In genomic region chr11:117319214-117319840, GRCh38 we compare ENCODE assay signal across 1 cellular context.
A peak's percentile ranks its signal among the peaks of the same experiment; 100 is the strongest.
TF ChIP-seq lines count a peak whose summit lies in the region.

No MANE protein-coding gene starts in this region.

TF ChIP-seq in HepG2, 621 proteins besides CTCF, POLR2A, EP300 and RAD21:
- TF ChIP-seq ZNF33A (CRISPR knock-in tag; IDR thresholded peaks at IDR 0.05; ENCODE audit: borderline replicate concordance), result no peak
- TF ChIP-seq SOX6 (IDR thresholded peaks at IDR 0.05), result no peak
- TF ChIP-seq SOX6 (CRISPR knock-in tag; IDR thresholded peaks at IDR 0.05), result peak; percentile 33; the same call in 1 of the 2 replicates
- 0 out of 2 replicates have a peak, but pooled peaks have one; percentile 26 for TF ChIP-seq FOXJ3 (CRISPR knock-in tag; IDR thresholded peaks at IDR 0.05; ENCODE audit: borderline replicate concordance)
- TF ChIP-seq SOX5 (CRISPR knock-in tag; IDR thresholded peaks at IDR 0.05; ENCODE audit: borderline replicate concordance), result peak; percentile 78; the same call in 1 of the 2 replicates
- TF ChIP-seq, protein P1, sequence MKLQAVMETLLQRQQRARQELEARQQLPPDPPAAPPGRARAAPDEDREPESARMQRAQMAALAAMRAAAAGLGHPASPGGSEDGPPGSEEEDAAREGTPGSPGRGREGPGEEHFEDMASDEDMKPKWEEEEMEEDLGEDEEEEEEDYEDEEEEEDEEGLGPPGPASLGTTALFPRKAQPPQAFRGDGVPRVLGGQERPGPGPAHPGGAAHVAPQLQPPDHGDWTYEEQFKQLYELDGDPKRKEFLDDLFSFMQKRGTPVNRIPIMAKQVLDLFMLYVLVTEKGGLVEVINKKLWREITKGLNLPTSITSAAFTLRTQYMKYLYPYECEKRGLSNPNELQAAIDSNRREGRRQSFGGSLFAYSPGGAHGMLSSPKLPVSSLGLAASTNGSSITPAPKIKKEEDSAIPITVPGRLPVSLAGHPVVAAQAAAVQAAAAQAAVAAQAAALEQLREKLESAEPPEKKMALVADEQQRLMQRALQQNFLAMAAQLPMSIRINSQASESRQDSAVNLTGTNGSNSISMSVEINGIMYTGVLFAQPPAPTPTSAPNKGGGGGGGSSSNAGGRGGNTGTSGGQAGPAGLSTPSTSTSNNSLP (IDR thresholded peaks at IDR 0.05; ENCODE audit: low read depth, low read length), result peak; percentile 52; the same call in 1 of the 2 replicates
- TF ChIP-seq TBX3 (IDR thresholded peaks at IDR 0.05; ENCODE audit: borderline replicate concordance), result peak; percentile 48; the same call in 1 of the 2 replicates
- TF ChIP-seq STAT5B (CRISPR knock-in tag; IDR thresholded peaks at IDR 0.05), result no peak
- no peak for TF ChIP-seq KDM3A (CRISPR knock-in tag; IDR thresholded peaks at IDR 0.05; ENCODE audit: low read depth)
- TF ChIP-seq SOX13 (IDR thresholded peaks at IDR 0.05), result no peak
- peak in 1 of 2 experiments; percentile 83; a peak in 2 of 4 replicates for TF ChIP-seq SOX13 (CRISPR knock-in tag; conservative IDR thresholded peaks at IDR 0.05 in 1 of 2, IDR thresholded peaks at IDR 0.05 in 1 of 2)
- no peak for TF ChIP-seq ZFP1 (CRISPR knock-in tag; IDR thresholded peaks at IDR 0.05)
- no peak for TF ChIP-seq MED1 (CRISPR knock-in tag; IDR thresholded peaks at IDR 0.05)
- TF ChIP-seq, protein P2, sequence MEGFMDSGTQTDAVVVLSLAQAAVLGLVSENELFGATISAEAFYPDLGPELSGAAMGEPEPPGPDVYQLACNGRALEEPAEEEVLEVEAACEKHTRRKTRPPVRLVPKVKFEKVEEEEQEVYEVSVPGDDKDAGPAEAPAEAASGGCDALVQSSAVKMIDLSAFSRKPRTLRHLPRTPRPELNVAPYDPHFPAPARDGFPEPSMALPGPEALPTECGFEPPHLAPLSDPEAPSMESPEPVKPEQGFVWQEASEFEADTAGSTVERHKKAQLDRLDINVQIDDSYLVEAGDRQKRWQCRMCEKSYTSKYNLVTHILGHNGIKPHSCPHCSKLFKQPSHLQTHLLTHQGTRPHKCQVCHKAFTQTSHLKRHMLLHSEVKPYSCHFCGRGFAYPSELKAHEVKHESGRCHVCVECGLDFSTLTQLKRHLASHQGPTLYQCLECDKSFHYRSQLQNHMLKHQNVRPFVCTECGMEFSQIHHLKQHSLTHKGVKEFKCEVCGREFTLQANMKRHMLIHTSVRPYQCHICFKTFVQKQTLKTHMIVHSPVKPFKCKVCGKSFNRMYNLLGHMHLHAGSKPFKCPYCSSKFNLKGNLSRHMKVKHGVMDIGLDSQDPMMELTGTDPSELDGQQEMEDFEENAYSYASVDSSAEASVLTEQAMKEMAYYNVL (CRISPR knock-in tag; IDR thresholded peaks at IDR 0.05; ENCODE audit: borderline replicate concordance), result 0 out of 2 replicates have a peak, but pooled peaks have one; percentile 21
- peak; percentile 7; the same call in 1 of the 2 replicates for TF ChIP-seq ONECUT2 (CRISPR knock-in tag; IDR thresholded peaks at IDR 0.05)
- TF ChIP-seq FOXP1 (IDR thresholded peaks at IDR 0.05), result no peak; the same call in 1 of the 2 replicates
- TF ChIP-seq FOXP1 (CRISPR knock-in tag; IDR thresholded peaks at IDR 0.05), result peak; percentile 39; the same call in 1 of the 2 replicates
- TF ChIP-seq, protein P3, sequence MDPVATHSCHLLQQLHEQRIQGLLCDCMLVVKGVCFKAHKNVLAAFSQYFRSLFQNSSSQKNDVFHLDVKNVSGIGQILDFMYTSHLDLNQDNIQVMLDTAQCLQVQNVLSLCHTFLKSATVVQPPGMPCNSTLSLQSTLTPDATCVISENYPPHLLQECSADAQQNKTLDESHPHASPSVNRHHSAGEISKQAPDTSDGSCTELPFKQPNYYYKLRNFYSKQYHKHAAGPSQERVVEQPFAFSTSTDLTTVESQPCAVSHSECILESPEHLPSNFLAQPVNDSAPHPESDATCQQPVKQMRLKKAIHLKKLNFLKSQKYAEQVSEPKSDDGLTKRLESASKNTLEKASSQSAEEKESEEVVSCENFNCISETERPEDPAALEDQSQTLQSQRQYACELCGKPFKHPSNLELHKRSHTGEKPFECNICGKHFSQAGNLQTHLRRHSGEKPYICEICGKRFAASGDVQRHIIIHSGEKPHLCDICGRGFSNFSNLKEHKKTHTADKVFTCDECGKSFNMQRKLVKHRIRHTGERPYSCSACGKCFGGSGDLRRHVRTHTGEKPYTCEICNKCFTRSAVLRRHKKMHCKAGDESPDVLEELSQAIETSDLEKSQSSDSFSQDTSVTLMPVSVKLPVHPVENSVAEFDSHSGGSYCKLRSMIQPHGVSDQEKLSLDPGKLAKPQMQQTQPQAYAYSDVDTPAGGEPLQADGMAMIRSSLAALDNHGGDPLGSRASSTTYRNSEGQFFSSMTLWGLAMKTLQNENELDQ (CRISPR knock-in tag; IDR thresholded peaks at IDR 0.05; ENCODE audit: borderline replicate concordance), result no peak
